Comparison of ENCODE assay signal across 24 cellular contexts in the genomic region with DNA sequence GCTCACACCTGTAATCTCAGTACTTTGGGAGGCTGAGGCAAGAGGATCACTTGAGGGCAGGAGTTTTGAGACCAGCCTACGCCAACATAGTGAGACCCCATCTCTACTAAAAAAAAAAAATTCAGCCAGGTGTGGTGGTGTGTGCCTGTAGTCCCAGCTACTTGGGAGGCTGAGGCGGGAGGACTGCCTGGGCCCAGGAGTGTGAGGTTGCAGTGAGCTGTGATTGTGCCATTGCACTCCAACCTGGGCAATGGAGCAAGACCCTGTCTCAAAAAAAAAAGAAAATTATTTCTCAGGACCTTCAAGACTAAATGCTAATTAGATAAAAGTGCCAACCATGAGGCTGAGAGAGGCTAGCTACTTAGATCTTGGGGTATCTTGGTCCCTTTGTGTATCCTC. TPM values are rescaled to one million over a fixed set of nuclear protein-coding genes. Genes with fewer than 3 reads are reported as not detected.
A peak's percentile ranks its signal among the peaks of the same experiment; 100 is the strongest.
DNase-seq lines count a peak whose midpoint lies in the region; ATAC-seq, FAIRE-seq and TF ChIP-seq lines count a peak whose summit lies in the region.
"Had no signal": no experiment of that assay in that cellular context is flagged by ENCODE, and none has a peak within 500 bp of the region (broad histone marks: within the 10 kb centered on the region; RNA-seq: fewer than 3 reads in every experiment).

No MANE protein-coding gene starts in this region.

- intact Hi-C loops in right cardiac atrium (cut with DNase I): no loop called here
- intact Hi-C loops in K562 (cut with micrococcal nuclease): no loop called here

- DNase-seq in right atrium auricular region (ENCODE audit: low spot score) (peak; percentile 11), right cardiac atrium (no peak), K562 (ENCODE audit: extremely low read depth in 1 of 4, low spot score in 3 of 4) (no peak), NCI-H1092 treated with DMSO at 0.1 percent for 48 hours (lab: John Stamatoyannopoulos, UW) (no peak), GM10248 (ENCODE audit: extremely low spot score) (no peak)
- no peak for DNase-seq in effector CD4-positive, alpha-beta T cell
- DNase-seq: ACHN, DMS153, HCEC 1CT, MV-4-11, NCI-H1417, NCI-H1694 treated with DMSO at 0.1 percent for 48 hours, NCI-H446, NCI-H526 had no signal

- H3K9me3 ChIP-seq in right atrium auricular region: no peaks in the 10 kb centered on the region
- no peaks in the 10 kb centered on the region for H3K9me3 ChIP-seq in right cardiac atrium (ENCODE audit: control insufficient read depth, low read length)
- H3K9me3 ChIP-seq in K562 (replicated peaks; ENCODE audit: control insufficient read depth, insufficient read depth, low read depth, low read length): no peaks in the 10 kb centered on the region
- H3K9me3 ChIP-seq: BLaER1, Peyer's patch, SJSA1 had no signal

- WGBS in right cardiac atrium: 90% methylated on average over 2 of the region's 2 CpGs
- no CpG with 5 or more reads among the region's 2 CpGs for WGBS in K562 (ENCODE audit: insufficient coverage, low coverage, missing lambda C conversion rate)

- H3K36me3 Mint-ChIP-seq in nephron (ENCODE audit: low read depth): peaks cover 69% of the 10 kb centered on the region

- no peaks in the 10 kb centered on the region for H3K27me3 Mint-ChIP-seq in nephron (ENCODE audit: low read depth)

- H3K27me3 ChIP-seq in right atrium auricular region: no peaks in the 10 kb centered on the region
- H3K27me3 ChIP-seq in right cardiac atrium (ENCODE audit: control insufficient read depth, insufficient read depth): no peaks in the 10 kb centered on the region
- no peaks in the 10 kb centered on the region for H3K27me3 ChIP-seq in K562 (ENCODE audit: control insufficient read depth in 2 of 2, insufficient read depth in 2 of 2, low read length in 2 of 2)
- H3K27me3 ChIP-seq: BLaER1, Peyer's patch, SJSA1 had no signal

- H3K4me1 Mint-ChIP-seq in nephron: peaks cover 24% of the 10 kb centered on the region

- no peak for TF ChIP-seq POLR2A in K562 (conservative IDR thresholded peaks at IDR 0.05)

- no peak for FAIRE-seq in K562 (lab: Jason Lieb, UNC)
- FAIRE-seq: GM12892, HTR-8/SVneo had no signal

- H3K36me3 ChIP-seq in right atrium auricular region (peaks cover 93% of the 10 kb centered on the region), K562 (ENCODE audit: control insufficient read depth, insufficient read depth, low read length) (peaks cover 87% of the 10 kb centered on the region)

- TF ChIP-seq EP300 in K562 (IDR thresholded peaks at IDR 0.05; ENCODE audit: low read length): no peak

- POLR2A ChIA-PET in K562 (lab: Yijun Ruan, JAX): interaction anchor here (0.6 to 1.2 kb wide), 2 partner anchors 8 to 82 kb away, joined by 3 to 4 read pairs; no protein-coding TSS in a partner anchor
- POLR2A ChIA-PET in GM10248 (lab: Yijun Ruan, JAX): no interaction called here

- H2AFZ ChIP-seq in K562 (ENCODE audit: low read depth, low read length): no peak overlapping the region
- H2AFZ ChIP-seq: GM23338 had no signal

- no TSS peak for BruUV-seq in K562 (replicated peaks; lab: Mats Ljungman, UMichigan)

- in situ Hi-C loops in K562 (cut with MboI): no loop called here

- H4K20me1 ChIP-seq in K562 (replicated peaks; ENCODE audit: control insufficient read depth, insufficient read depth, low read length): no peaks in the 10 kb centered on the region

- H3K9me1 ChIP-seq in K562 (ENCODE audit: control insufficient read depth, insufficient read depth, low read length): no peaks in the 10 kb centered on the region

- TF ChIP-seq RAD21 in K562 (CRISPR knock-in tag; conservative IDR thresholded peaks at IDR 0.05 in 1 of 2, IDR thresholded peaks at IDR 0.05 in 1 of 2): no peak

- H3K4me1 ChIP-seq in right atrium auricular region (peaks cover 0 to 30% of the 10 kb centered on the region in 2 donors), right cardiac atrium (ENCODE audit: control insufficient read depth, insufficient read depth, low read length) (no peaks in the 10 kb centered on the region), K562 (replicated peaks in 1 of 2; ENCODE audit: control insufficient read depth in 2 of 2, insufficient read depth in 2 of 2, low read length in 2 of 2) (no peaks in the 10 kb centered on the region; a peak in 1 of 5 replicates)
- H3K4me1 ChIP-seq: BLaER1, Peyer's patch, SJSA1 had no signal

- TF ChIP-seq CTCF in right atrium auricular region (IDR thresholded peaks at IDR 0.05) (no peak), K562 (IDR thresholded peaks at IDR 0.05 in 2 of 3, conservative IDR thresholded peaks at IDR 0.05 in 1 of 3; ENCODE audit: insufficient read depth in 2 of 3, low read depth in 1 of 3, low read length in 3 of 3) (no peak), nephron (IDR thresholded peaks at IDR 0.05; ENCODE audit: unreplicated experiment in 3 of 3) (no peak), GM10248 (IDR thresholded peaks at IDR 0.05; ENCODE audit: control extremely low read depth, extremely low read depth, low read depth, missing control alignments) (no peak)

- H3K27ac Mint-ChIP-seq in nephron: peak overlapping the region; percentile 33 to 85 (median 81)
- H3K27ac Mint-ChIP-seq: CD8-positive, alpha-beta T cell; GM23338 had no signal

- no peaks in the 10 kb centered on the region for H3K9me3 Mint-ChIP-seq in nephron
- H3K9me3 Mint-ChIP-seq: CD8-positive, alpha-beta T cell; GM23338 had no signal

- no peak for ATAC-seq in right cardiac atrium
- ATAC-seq in K562: no peak
- ATAC-seq: GM23338 had no signal

- H3K9ac ChIP-seq in K562 (ENCODE audit: insufficient read depth in 1 of 2, low read depth in 2 of 2, low read length in 2 of 2): no peak overlapping the region
- H3K9ac ChIP-seq: BLaER1 had no signal

- H3K79me2 ChIP-seq in K562 (ENCODE audit: control insufficient read depth, insufficient read depth, low read length): no peaks in the 10 kb centered on the region

- no peak overlapping the region for H3K4me2 ChIP-seq in K562 (ENCODE audit: insufficient read depth, low read length)
- H3K4me2 ChIP-seq: BLaER1, GM23338 had no signal

- CTCF ChIA-PET in K562 (lab: Yijun Ruan, JAX; ENCODE audit: low intra/inter-chr PET ratio): no interaction called here
- CTCF ChIA-PET in GM10248 (lab: Yijun Ruan, JAX): interaction anchor here (2.2 to 6.9 kb wide), 2 partner anchors 14 to 87 kb away, joined by 9 to 57 read pairs; no protein-coding TSS in a partner anchor

- H3K4me3 Mint-ChIP-seq in nephron: no peak overlapping the region
- H3K4me3 Mint-ChIP-seq: CD8-positive, alpha-beta T cell; GM23338 had no signal

- no peak overlapping the region for H3K4me3 ChIP-seq in right atrium auricular region
- H3K4me3 ChIP-seq in right cardiac atrium (ENCODE audit: low read length): no peak overlapping the region
- H3K4me3 ChIP-seq in K562: no peak overlapping the region
- H3K4me3 ChIP-seq: BLaER1, GM23338, Peyer's patch, SJSA1 had no signal

- H3K27ac ChIP-seq in right atrium auricular region (no peak overlapping the region), right cardiac atrium (ENCODE audit: low read length) (no peak overlapping the region), K562 (ENCODE audit: extremely low read depth, low read depth, low read length) (no peak overlapping the region)
- H3K27ac ChIP-seq: BLaER1, Peyer's patch, SJSA1 had no signal

RNA-seq across cellular contexts. Expression of gene OTUB2, which starts 23.5 kb away (rescaled TPM):
- total RNA-seq in right atrium auricular region: under 1 TPM; 0.43 to 0.48 TPM
- total RNA-seq in right cardiac atrium: under 1 TPM; 0.11 to 0.65 (median 0.39) TPM
- polyA plus RNA-seq in right cardiac atrium: 0.18 TPM
- total RNA-seq in K562 (2011; cell fraction: chromatin; rRNA removed; ENCODE audit: low replicate concordance): 0.12 and 0.72 TPM in 2 replicates
- total RNA-seq in K562 (2011; cell fraction: nucleolus; rRNA removed): 0.26 and 1.0 TPM in 2 replicates
- 0.22 and 0.38 TPM in 2 replicates for total RNA-seq in K562 (2011; cell fraction: nucleoplasm; rRNA removed)
- 0.23 and 0.24 TPM in 2 replicates for total RNA-seq in K562 (2014; rRNA removed)
- 0.07 and 0.35 TPM in 2 replicates for total RNA-seq in K562 (2014; rRNA removed; fragmentation: Illumina TruSeq; extraction: Trizol)
- total RNA-seq in K562 (2015; rRNA removed; fragmentation: Illumina TruSeq; extraction: Trizol): 0.11 and 0.15 TPM in 2 replicates
- total RNA-seq in K562 (2021): 0.31 and 0.34 TPM in 2 replicates
- polyA plus RNA-seq in K562 (2011; rRNA removed): 0.11 and 0.20 TPM in 2 replicates
- 0.09 and 0.12 TPM in 2 replicates for polyA plus RNA-seq in K562 (2011; cell fraction: cytosol; rRNA removed)
- polyA plus RNA-seq in K562 (2011; cell fraction: nucleus; rRNA removed): 0.18 and 0.33 TPM in 2 replicates
- polyA plus RNA-seq in K562 (2012): 0.21 and 0.28 TPM in 2 replicates
- 0.15 and 0.21 TPM in 2 replicates for polyA plus RNA-seq in K562 (2014; fragmentation: Illumina TruSeq; extraction: Trizol)
- polyA plus RNA-seq in K562 (2014; fragmentation: Nextera tagmentation; extraction: Ambion mirVana): under 1 TPM; 0.01 to 0.08 TPM
- polyA plus RNA-seq in K562 (2014; rRNA removed): 0.08 and 0.26 TPM in 2 replicates
- 0.18 and 0.46 TPM in 2 replicates for polyA minus RNA-seq in K562 (2011; rRNA and poly(A)+ RNA removed)
- 0.67 TPM in 1 of 2 replicates, not detected in the other for polyA minus RNA-seq in K562 (2011; cell fraction: cytosol; rRNA and poly(A)+ RNA removed)
- 0.22 and 0.40 TPM in 2 replicates for polyA minus RNA-seq in K562 (2011; cell fraction: nucleus; rRNA and poly(A)+ RNA removed)
- total RNA-seq: CD8-positive, alpha-beta T cell had no signal

RNA-seq across cellular contexts. Expression of gene DDX24, which starts 31.4 kb away (rescaled TPM):
- total RNA-seq in right atrium auricular region: 100 to 1,000 TPM; 166 to 178 TPM
- total RNA-seq in right cardiac atrium: 100 to 1,000 TPM; 227 to 268 (median 261) TPM
- 138 TPM for polyA plus RNA-seq in right cardiac atrium
- total RNA-seq in K562 (2011; cell fraction: chromatin; rRNA removed; ENCODE audit: low replicate concordance): 39.3 and 70.0 TPM in 2 replicates
- total RNA-seq in K562 (2011; cell fraction: nucleolus; rRNA removed): 36.2 TPM in 2 replicates
- total RNA-seq in K562 (2011; cell fraction: nucleoplasm; rRNA removed): 33.4 and 34.7 TPM in 2 replicates
- 98.3 and 104 TPM in 2 replicates for total RNA-seq in K562 (2014; rRNA removed)
- 129 and 139 TPM in 2 replicates for total RNA-seq in K562 (2014; rRNA removed; fragmentation: Illumina TruSeq; extraction: Trizol)
- total RNA-seq in K562 (2015; rRNA removed; fragmentation: Illumina TruSeq; extraction: Trizol): 122 and 125 TPM in 2 replicates
- total RNA-seq in K562 (2021): 118 and 127 TPM in 2 replicates
- polyA plus RNA-seq in K562 (2011; rRNA removed): 95.7 and 98.6 TPM in 2 replicates
- 61.5 and 65.0 TPM in 2 replicates for polyA plus RNA-seq in K562 (2011; cell fraction: cytosol; rRNA removed)
- 76.7 and 77.4 TPM in 2 replicates for polyA plus RNA-seq in K562 (2011; cell fraction: nucleus; rRNA removed)
- 67.1 and 89.1 TPM in 2 replicates for polyA plus RNA-seq in K562 (2012)
- 139 and 175 TPM in 2 replicates for polyA plus RNA-seq in K562 (2014; fragmentation: Illumina TruSeq; extraction: Trizol)
- polyA plus RNA-seq in K562 (2014; fragmentation: Nextera tagmentation; extraction: Ambion mirVana): 100 to 1,000 TPM in 1 of 2 experiments, 10 to 100 TPM in 1; 95.1 to 136 TPM
- 67.4 and 82.4 TPM in 2 replicates for polyA plus RNA-seq in K562 (2014; rRNA removed)
- polyA minus RNA-seq in K562 (2011; rRNA and poly(A)+ RNA removed): 102 and 114 TPM in 2 replicates
- polyA minus RNA-seq in K562 (2011; cell fraction: cytosol; rRNA and poly(A)+ RNA removed): 32.5 and 54.1 TPM in 2 replicates
- 28.8 and 48.1 TPM in 2 replicates for polyA minus RNA-seq in K562 (2011; cell fraction: nucleus; rRNA and poly(A)+ RNA removed)

RNA-seq across cellular contexts. Expression of gene IFI27L1, which starts 31.5 kb away (rescaled TPM):
- total RNA-seq in right atrium auricular region (10 to 100 TPM; 13.8 to 21.1 TPM), right cardiac atrium (10 to 100 TPM; 12.7 to 23.1 (median 15.1) TPM), K562 (2014; rRNA removed) (20.3 and 24.6 TPM in 2 replicates), K562 (2014; rRNA removed; fragmentation: Illumina TruSeq; extraction: Trizol) (13.8 and 19.7 TPM in 2 replicates), K562 (2015; rRNA removed; fragmentation: Illumina TruSeq; extraction: Trizol) (17.6 and 17.8 TPM in 2 replicates), K562 (2021) (20.2 and 23.8 TPM in 2 replicates)
- polyA plus RNA-seq in right cardiac atrium (37.9 TPM), K562 (2011; rRNA removed) (28.0 and 31.9 TPM in 2 replicates), K562 (2014; fragmentation: Illumina TruSeq; extraction: Trizol) (14.5 and 19.3 TPM in 2 replicates), K562 (2014; fragmentation: Nextera tagmentation; extraction: Ambion mirVana) (10 to 100 TPM; 22.8 to 28.0 TPM), K562 (2014; rRNA removed) (25.0 and 25.6 TPM in 2 replicates)
- total RNA-seq in K562 (2011; cell fraction: chromatin; rRNA removed; ENCODE audit: low replicate concordance): 24.1 and 32.5 TPM in 2 replicates
- total RNA-seq in K562 (2011; cell fraction: nucleolus; rRNA removed): 33.0 and 35.5 TPM in 2 replicates
- 30.1 and 34.7 TPM in 2 replicates for total RNA-seq in K562 (2011; cell fraction: nucleoplasm; rRNA removed)
- polyA plus RNA-seq in K562 (2011; cell fraction: cytosol; rRNA removed): 35.9 TPM in 2 replicates
- polyA plus RNA-seq in K562 (2011; cell fraction: nucleus; rRNA removed): 50.2 and 57.1 TPM in 2 replicates
- polyA plus RNA-seq in K562 (2012): 23.6 and 32.5 TPM in 2 replicates
- 4.8 and 7.3 TPM in 2 replicates for polyA minus RNA-seq in K562 (2011; rRNA and poly(A)+ RNA removed)
- polyA minus RNA-seq in K562 (2011; cell fraction: cytosol; rRNA and poly(A)+ RNA removed): 3.3 and 5.8 TPM in 2 replicates
- polyA minus RNA-seq in K562 (2011; cell fraction: nucleus; rRNA and poly(A)+ RNA removed): 6.5 and 11.7 TPM in 2 replicates

RNA-seq across cellular contexts. Expression of gene CCDC197, which starts 52.5 kb away (rescaled TPM):
- total RNA-seq in right atrium auricular region: not detected
- total RNA-seq in right cardiac atrium: under 1 TPM in 2 of 4 donors, not detected in 2; 0.44 to 0.45 TPM
- polyA plus RNA-seq in right cardiac atrium: not detected
- not detected in 2 replicates for total RNA-seq in K562 (2011; cell fraction: chromatin; rRNA removed; ENCODE audit: low replicate concordance)
- total RNA-seq in K562 (2011; cell fraction: nucleolus; rRNA removed): not detected in 2 replicates
- not detected in 2 replicates for total RNA-seq in K562 (2011; cell fraction: nucleoplasm; rRNA removed)
- not detected in 2 replicates for total RNA-seq in K562 (2014; rRNA removed)
- not detected in 2 replicates for total RNA-seq in K562 (2014; rRNA removed; fragmentation: Illumina TruSeq; extraction: Trizol)
- not detected in 2 replicates for total RNA-seq in K562 (2015; rRNA removed; fragmentation: Illumina TruSeq; extraction: Trizol)
- total RNA-seq in K562 (2021): not detected in 2 replicates
- polyA plus RNA-seq in K562 (2011; rRNA removed): not detected in 2 replicates
- not detected in 2 replicates for polyA plus RNA-seq in K562 (2011; cell fraction: cytosol; rRNA removed)
- polyA plus RNA-seq in K562 (2011; cell fraction: nucleus; rRNA removed): not detected in 2 replicates
- polyA plus RNA-seq in K562 (2012): not detected in 2 replicates
- not detected in 2 replicates for polyA plus RNA-seq in K562 (2014; fragmentation: Illumina TruSeq; extraction: Trizol)
- polyA plus RNA-seq in K562 (2014; fragmentation: Nextera tagmentation; extraction: Ambion mirVana): not detected
- polyA plus RNA-seq in K562 (2014; rRNA removed): not detected in 2 replicates
- not detected in 2 replicates for polyA minus RNA-seq in K562 (2011; rRNA and poly(A)+ RNA removed)
- not detected in 2 replicates for polyA minus RNA-seq in K562 (2011; cell fraction: cytosol; rRNA and poly(A)+ RNA removed)
- not detected in 2 replicates for polyA minus RNA-seq in K562 (2011; cell fraction: nucleus; rRNA and poly(A)+ RNA removed)
- total RNA-seq: CD8-positive, alpha-beta T cell; G401; GM23338; OCI-LY7; Peyer's patch; SJSA1 had no signal
- polyA plus RNA-seq: GM23338 had no signal
